In the genomic region with DNA sequence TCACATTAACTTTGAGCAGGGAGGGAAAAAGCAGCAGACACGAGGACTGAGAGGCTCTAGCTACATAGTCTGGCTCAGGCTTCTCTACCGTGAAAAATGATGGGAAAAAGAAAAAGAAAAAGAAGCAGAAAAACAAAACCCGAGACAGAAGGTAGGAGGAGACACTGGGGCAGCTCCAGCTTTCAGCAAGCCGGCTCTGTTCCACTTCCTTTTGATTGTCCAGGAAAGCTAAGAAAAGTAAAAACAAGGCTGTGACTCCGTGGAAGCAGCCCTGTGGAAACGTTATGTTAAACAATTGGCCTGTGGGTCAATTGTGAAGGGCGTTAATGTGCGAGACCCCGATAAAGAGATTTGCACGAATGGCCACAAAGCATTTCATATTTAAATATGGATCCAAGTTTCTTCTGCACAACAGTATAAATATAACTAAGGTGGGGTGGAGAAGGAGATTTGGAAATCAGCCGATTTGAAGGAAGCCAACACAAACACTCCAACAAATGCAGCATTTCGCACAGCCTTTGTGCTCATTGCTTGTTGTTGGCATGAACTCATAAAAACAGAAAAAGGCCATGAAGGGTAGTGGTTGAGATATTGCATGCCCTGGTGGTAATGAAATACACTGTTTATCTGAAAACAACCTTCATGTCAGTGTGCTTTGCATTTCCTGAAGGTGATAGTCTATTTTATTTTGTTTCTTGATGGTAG, we compare ENCODE assay signal across 14 cellular contexts.
DNase-seq lines count a peak whose midpoint lies in the region; ATAC-seq and TF ChIP-seq lines count a peak whose summit lies in the region.
"Had no signal": no experiment of that assay in that cellular context is flagged by ENCODE, and none has a peak within 500 bp of the region (broad histone marks: within the 10 kb centered on the region; RNA-seq: fewer than 3 reads in every experiment).

No MANE protein-coding gene starts in this region.

- H2AFZ ChIP-seq in osteoblast (ENCODE audit: low read length) = peak overlapping the region; percentile 44

- H3K27me3 ChIP-seq in AG04450 (ENCODE audit: control insufficient read depth, insufficient read depth, low read length) (no peaks in the 10 kb centered on the region), body of pancreas (no peaks in the 10 kb centered on the region), osteoblast (ENCODE audit: insufficient read depth, low read length) (no peaks in the 10 kb centered on the region)

- TF ChIP-seq CTCF in AG04450 (IDR thresholded peaks at IDR 0.05; ENCODE audit: low read depth, low read length) (peak; percentile 21; the same call in 1 of the 2 replicates), body of pancreas (IDR thresholded peaks at IDR 0.05) (peak in 4 of 7 experiments; percentile 17 to 42 (median 30)), osteoblast (IDR thresholded peaks at IDR 0.05; ENCODE audit: extremely low read depth, low read depth, low read length) (no peak)

- POLR2A ChIA-PET in AG04450 (lab: Yijun Ruan, JAX) = no interaction called here

- H3K79me2 ChIP-seq in osteoblast (ENCODE audit: insufficient read depth, low read length) = no peaks in the 10 kb centered on the region

- H3K4me2 ChIP-seq in osteoblast (ENCODE audit: insufficient read depth, low read length) = peak overlapping the region; percentile 27

- H3K4me3 ChIP-seq in AG04450 (ENCODE audit: low read depth, low read length) (no peak overlapping the region), body of pancreas (no peak overlapping the region), osteoblast (ENCODE audit: insufficient read depth, low read length) (no peak overlapping the region)

- no peaks in the 10 kb centered on the region for H4K20me1 ChIP-seq in osteoblast (ENCODE audit: insufficient read depth, low read length)

- 27 to 29% methylated on average over 12 of the region's 12 CpGs for WGBS in body of pancreas, 2 donors

- peaks cover 22% of the 10 kb centered on the region for H3K4me1 ChIP-seq in body of pancreas
- H3K4me1 ChIP-seq in osteoblast (ENCODE audit: insufficient read depth, low read length) = no peaks in the 10 kb centered on the region

- no peak for TF ChIP-seq POLR2A in body of pancreas (IDR thresholded peaks at IDR 0.05)

- CTCF ChIA-PET in AG04450 (lab: Charles Lee) = interaction anchor here (1.3 kb wide), 1 partner anchor 14 kb away, joined by 3 read pairs; no protein-coding TSS in a partner anchor

- no peak for DNase-seq in AG04450 (ENCODE audit: low read depth, low spot score)
- peak; percentile 43 to 71 (median 59) for DNase-seq in body of pancreas
- peak; percentile 21 for DNase-seq in left cardiac atrium
- DNase-seq in osteoblast (ENCODE audit: insufficient read length, low spot score, missing footprints) = no peak
- DNase-seq in NCI-H524 (lab: John Stamatoyannopoulos, UW) = no peak
- DNase-seq: activated CD8-positive, alpha-beta memory T cell treated with anti-CD3 and anti-CD28 coated beads, Interleukin-2, amount 50 U/mL, for 48 hours; CD8-positive, alpha-beta T cell; EL; NCI-H187; stimulated activated CD4-positive, alpha-beta T cell treated with anti-CD3 and anti-CD28 coated beads, Interleukin-4, amount 100 ng/mL, for 24 hours had no signal

- H3K36me3 ChIP-seq in body of pancreas (replicated peaks in 1 of 2; ENCODE audit: insufficient read depth in 1 of 2, low read depth in 2 of 2) (no peaks in the 10 kb centered on the region), osteoblast (ENCODE audit: insufficient read depth, low read length) (no peaks in the 10 kb centered on the region)

- intact Hi-C loops in body of pancreas (cut with DNase I) = no loop called here
- intact Hi-C loops in left cardiac atrium (cut with DNase I) = no loop called here

- H3K9me3 ChIP-seq in AG04450 (ENCODE audit: control insufficient read depth, insufficient read depth, low read length) (no peaks in the 10 kb centered on the region), body of pancreas (no peaks in the 10 kb centered on the region), osteoblast (ENCODE audit: low read depth, low read length) (no peaks in the 10 kb centered on the region)

- no peak overlapping the region for H3K27ac ChIP-seq in AG04450 (ENCODE audit: low read depth, low read length)
- H3K27ac ChIP-seq in body of pancreas = peak overlapping the region; percentile 0 to 76 (median 70)
- H3K27ac ChIP-seq in osteoblast (ENCODE audit: low read depth, low read length) = no peak overlapping the region

- ATAC-seq in body of pancreas (peak; percentile 90), left cardiac atrium (peak in 1 of 2 donors; percentile 86), HG03045 (IDR thresholded peaks at IDR 0.05; ENCODE audit: unreplicated experiment) (no peak), HG03520 (IDR thresholded peaks at IDR 0.05; ENCODE audit: unreplicated experiment) (no peak), HG03460 (IDR thresholded peaks at IDR 0.05; ENCODE audit: unreplicated experiment) (no peak)
- ATAC-seq: CD8-positive, alpha-beta T cell; stimulated activated effector memory CD8-positive, alpha-beta T cell treated with anti-CD3 and anti-CD28 coated beads, Interleukin-12 subunit alpha, Interleukin-12 subunit beta, amount 100 ng/mL, for 72 hours had no signal

Comparison
In these comparisons a context has a peak if more than half of its experiments do, and no peak if none do; other contexts are left out.
1. DNase-seq: peak in body of pancreas (4 of 4) and left cardiac atrium (single experiment); none in AG04450 (single experiment), osteoblast (single experiment) and NCI-H524 (0 of 2).
2. H3K27ac ChIP-seq: peak in body of pancreas (4 of 4); none in AG04450 (single experiment) and osteoblast (single experiment).